ENCODE assay signal across 1 cellular context in the genomic region with DNA sequence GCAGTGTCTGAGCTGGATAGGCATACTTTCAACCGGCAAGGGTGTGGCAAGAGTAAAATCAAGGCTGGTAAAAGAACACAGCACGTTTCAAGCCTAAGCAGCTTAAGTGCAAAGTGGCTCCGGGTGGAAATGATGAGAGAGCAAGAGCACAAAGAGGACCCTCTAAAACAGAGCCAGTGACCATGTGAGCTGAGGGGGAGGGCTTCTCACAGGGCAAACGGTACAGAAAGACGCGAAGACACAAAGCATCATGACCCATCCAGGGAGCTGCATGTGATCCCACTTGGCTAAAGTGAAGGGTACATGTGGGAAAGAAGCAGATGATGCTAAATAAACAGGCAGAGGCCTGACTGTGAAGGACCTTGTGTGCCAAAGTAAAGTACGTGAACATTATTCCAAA.
TF ChIP-seq lines count a peak whose summit lies in the region.

No MANE protein-coding gene starts in this region.

TF ChIP-seq in IMR-90, 13 proteins besides CTCF, POLR2A, EP300 and RAD21:
- TF ChIP-seq USF2 (IDR thresholded peaks at IDR 0.05; ENCODE audit: low read depth, low read length) (no peak), MXI1 (IDR thresholded peaks at IDR 0.05; ENCODE audit: borderline replicate concordance, low read depth, low read length) (no peak), RFX5 (IDR thresholded peaks at IDR 0.05; ENCODE audit: low read depth, low read length) (no peak), MAZ (IDR thresholded peaks at IDR 0.05; ENCODE audit: borderline replicate concordance, low read depth, low read length) (no peak), MAFK (IDR thresholded peaks at IDR 0.05; ENCODE audit: low read depth, low read length) (no peak), BHLHE40 (IDR thresholded peaks at IDR 0.05; ENCODE audit: low read depth, low read length) (no peak), CEBPB (IDR thresholded peaks at IDR 0.05; ENCODE audit: low read depth, low read length) (no peak), CHD1 (IDR thresholded peaks at IDR 0.05; ENCODE audit: low read depth, low read length) (no peak), FOS (IDR thresholded peaks at IDR 0.05; ENCODE audit: low read depth, low read length) (no peak), SMC3 (IDR thresholded peaks at IDR 0.05; ENCODE audit: low read depth, low read length) (no peak), RCOR1 (IDR thresholded peaks at IDR 0.05; ENCODE audit: insufficient replicate concordance, low read length) (no peak), NFE2L2 (IDR thresholded peaks at IDR 0.05; ENCODE audit: low read depth, low read length) (no peak)
- TF ChIP-seq, protein P1, sequence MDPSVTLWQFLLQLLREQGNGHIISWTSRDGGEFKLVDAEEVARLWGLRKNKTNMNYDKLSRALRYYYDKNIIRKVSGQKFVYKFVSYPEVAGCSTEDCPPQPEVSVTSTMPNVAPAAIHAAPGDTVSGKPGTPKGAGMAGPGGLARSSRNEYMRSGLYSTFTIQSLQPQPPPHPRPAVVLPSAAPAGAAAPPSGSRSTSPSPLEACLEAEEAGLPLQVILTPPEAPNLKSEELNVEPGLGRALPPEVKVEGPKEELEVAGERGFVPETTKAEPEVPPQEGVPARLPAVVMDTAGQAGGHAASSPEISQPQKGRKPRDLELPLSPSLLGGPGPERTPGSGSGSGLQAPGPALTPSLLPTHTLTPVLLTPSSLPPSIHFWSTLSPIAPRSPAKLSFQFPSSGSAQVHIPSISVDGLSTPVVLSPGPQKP (IDR thresholded peaks at IDR 0.05; ENCODE audit: borderline replicate concordance, low read depth, low read length): no peak
